ENCODE assay signal across 13 cellular contexts in the genomic region with DNA sequence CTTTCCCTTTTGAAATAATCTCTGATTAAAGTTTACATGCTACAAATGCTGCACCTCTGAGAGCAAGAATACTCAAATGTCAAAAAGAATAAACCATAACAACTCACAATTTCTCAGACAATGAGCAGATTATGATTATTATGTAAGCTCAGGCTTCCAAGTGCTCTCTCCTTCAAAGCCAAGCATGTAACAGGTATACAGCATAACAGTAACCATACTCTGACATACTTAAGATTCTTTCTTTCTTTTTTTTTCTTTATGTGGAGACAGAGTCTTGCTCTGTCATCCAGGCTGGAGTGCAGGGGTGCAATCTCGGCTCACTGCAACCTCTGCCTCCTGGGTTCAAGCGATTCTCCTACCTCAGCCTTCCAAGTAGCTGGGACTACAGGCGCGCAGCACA.
DNase-seq lines count a peak whose midpoint lies in the region; ATAC-seq, FAIRE-seq and TF ChIP-seq lines count a peak whose summit lies in the region.
"Had no signal": no experiment of that assay in that cellular context is flagged by ENCODE, and none has a peak within 500 bp of the region (broad histone marks: within the 10 kb centered on the region; RNA-seq: fewer than 3 reads in every experiment).

No MANE protein-coding gene starts in this region.

- H3K79me2 ChIP-seq in astrocyte (ENCODE audit: insufficient read depth, low read length): peaks cover 59% of the 10 kb centered on the region

- peak overlapping the region; percentile 56 for H3K4me2 ChIP-seq in astrocyte (ENCODE audit: low read length)

- H3K27me3 ChIP-seq in astrocyte (ENCODE audit: insufficient read depth, low read length) (no peaks in the 10 kb centered on the region), lower lobe of right lung (ENCODE audit: low read depth) (no peaks in the 10 kb centered on the region), thoracic aorta (replicated peaks; ENCODE audit: insufficient read depth) (no peaks in the 10 kb centered on the region)
- H3K27me3 ChIP-seq: foreskin keratinocyte had no signal

- no peak for FAIRE-seq in astrocyte (lab: Jason Lieb, UNC)
- FAIRE-seq: bronchial epithelial cell had no signal

- ATAC-seq in activated CD8-positive, alpha-beta T cell treated with anti-CD3 and anti-CD28 coated beads for 36 hours: no peak
- ATAC-seq in activated CD8-positive, alpha-beta T cell treated with anti-CD3 and anti-CD28 coated beads, Interleukin-2, amount 10 ng/mL, durations not matched to agents 7 days and 5 days: no peak
- ATAC-seq in lower lobe of right lung (peak in 1 of 2 donors; percentile 54), thoracic aorta (ENCODE audit: insufficient number of reproducible peaks, low FRiP score, low read depth) (no peak), HG03095 (IDR thresholded peaks at IDR 0.05; ENCODE audit: unreplicated experiment) (no peak)
- ATAC-seq: foreskin keratinocyte had no signal

- DNase-seq in activated CD8-positive, alpha-beta T cell treated with anti-CD3 and anti-CD28 coated beads for 36 hours: no peak
- DNase-seq in activated CD8-positive, alpha-beta T cell treated with anti-CD3 and anti-CD28 coated beads, Interleukin-2, amount 10 ng/mL, durations not matched to agents 7 days and 5 days: no peak
- DNase-seq in astrocyte (ENCODE audit: low read depth) (no peak), lower lobe of right lung (no peak), thoracic aorta (ENCODE audit: low spot score) (no peak)
- DNase-seq in activated CD4-positive, alpha-beta memory T cell treated with anti-CD3 and anti-CD28 coated beads for 36 hours: no peak
- no peak for DNase-seq in stimulated activated CD4-positive, alpha-beta T cell treated with anti-CD3 and anti-CD28 coated beads, Interleukin-4, amount 100 ng/mL, for 24 hours
- DNase-seq: activated CD8-positive, alpha-beta memory T cell treated with anti-CD3 and anti-CD28 coated beads, Interleukin-2, amount 50 U/mL, for 4 hours; foreskin keratinocyte; mesendoderm had no signal

- H3K9me3 ChIP-seq in astrocyte (ENCODE audit: insufficient read depth, low read depth, low read length) (no peaks in the 10 kb centered on the region), lower lobe of right lung (no peaks in the 10 kb centered on the region), thoracic aorta (no peaks in the 10 kb centered on the region)

- TF ChIP-seq CTCF in activated CD8-positive, alpha-beta T cell treated with anti-CD3 and anti-CD28 coated beads for 36 hours (IDR thresholded peaks at IDR 0.05): no peak
- TF ChIP-seq CTCF in astrocyte (IDR thresholded peaks at IDR 0.05; ENCODE audit: insufficient read depth, low read depth, low read length): no peak
- no peak for TF ChIP-seq CTCF in lower lobe of right lung (IDR thresholded peaks at IDR 0.05)
- no peak for TF ChIP-seq CTCF in thoracic aorta (IDR thresholded peaks at IDR 0.05)

- H3K27ac Mint-ChIP-seq in activated CD8-positive, alpha-beta T cell treated with anti-CD3 and anti-CD28 coated beads for 36 hours: peak overlapping the region; percentile 49
- H3K27ac Mint-ChIP-seq in activated CD8-positive, alpha-beta T cell treated with anti-CD3 and anti-CD28 coated beads, Interleukin-2, amount 10 ng/mL, durations not matched to agents 7 days and 5 days: no peak overlapping the region
- peak overlapping the region; percentile 90 for H3K27ac Mint-ChIP-seq in astrocyte (ENCODE audit: unreplicated experiment)
- no peak overlapping the region for H3K27ac Mint-ChIP-seq in activated CD4-positive, alpha-beta memory T cell treated with anti-CD3 and anti-CD28 coated beads for 36 hours

- H3K36me3 ChIP-seq in astrocyte (ENCODE audit: insufficient read depth, low read length) (no peaks in the 10 kb centered on the region), lower lobe of right lung (no peaks in the 10 kb centered on the region), thoracic aorta (no peaks in the 10 kb centered on the region)

- H2AFZ ChIP-seq in astrocyte (ENCODE audit: low read depth, low read length): no peak overlapping the region

- H3K4me3 ChIP-seq in astrocyte (ENCODE audit: insufficient read depth, low read depth, low read length): no peak overlapping the region
- no peak overlapping the region for H3K4me3 ChIP-seq in lower lobe of right lung
- H3K4me3 ChIP-seq in thoracic aorta: peak overlapping the region; percentile 59

- no peak overlapping the region for H3K9ac ChIP-seq in astrocyte (ENCODE audit: low read length)

- CTCF ChIA-PET in activated CD8-positive, alpha-beta T cell treated with anti-CD3 and anti-CD28 coated beads for 36 hours (lab: Charles Lee): interaction anchor here (0.7 kb wide), 1 partner anchor 89 kb away, joined by 3 read pairs; no protein-coding TSS in a partner anchor
- CTCF ChIA-PET in activated CD8-positive, alpha-beta T cell treated with anti-CD3 and anti-CD28 coated beads, Interleukin-2, amount 10 ng/mL, durations not matched to agents 7 days and 5 days (lab: Charles Lee): no interaction called here
- CTCF ChIA-PET in activated CD4-positive, alpha-beta memory T cell treated with anti-CD3 and anti-CD28 coated beads for 36 hours (lab: Charles Lee): no interaction called here

- H3K4me3 Mint-ChIP-seq in activated CD8-positive, alpha-beta T cell treated with anti-CD3 and anti-CD28 coated beads for 36 hours: no peak overlapping the region
- no peak overlapping the region for H3K4me3 Mint-ChIP-seq in activated CD8-positive, alpha-beta T cell treated with anti-CD3 and anti-CD28 coated beads, Interleukin-2, amount 10 ng/mL, durations not matched to agents 7 days and 5 days
- H3K4me3 Mint-ChIP-seq in astrocyte (ENCODE audit: unreplicated experiment): peak overlapping the region; percentile 56
- no peak overlapping the region for H3K4me3 Mint-ChIP-seq in activated CD4-positive, alpha-beta memory T cell treated with anti-CD3 and anti-CD28 coated beads for 36 hours
- H3K4me3 Mint-ChIP-seq: stimulated activated naive CD8-positive, alpha-beta T cell treated with anti-CD3 and anti-CD28 coated beads, Interleukin-15, Interleukin-2, amounts not matched to agents 100 ng/mL and 50 ng/mL, for 24 hours had no signal

- H3K4me1 ChIP-seq in astrocyte (ENCODE audit: insufficient read depth, low read length): peaks cover 17% of the 10 kb centered on the region
- H3K4me1 ChIP-seq in lower lobe of right lung: peaks cover 28% of the 10 kb centered on the region
- H3K4me1 ChIP-seq in thoracic aorta (ENCODE audit: control insufficient read depth in 1 of 2, low read depth in 2 of 2): peaks cover 11 to 19% of the 10 kb centered on the region in 2 donors

- H3K9me3 Mint-ChIP-seq in activated CD8-positive, alpha-beta T cell treated with anti-CD3 and anti-CD28 coated beads for 36 hours: no peaks in the 10 kb centered on the region
- H3K9me3 Mint-ChIP-seq in activated CD8-positive, alpha-beta T cell treated with anti-CD3 and anti-CD28 coated beads, Interleukin-2, amount 10 ng/mL, durations not matched to agents 7 days and 5 days (ENCODE audit: insufficient read depth): no peaks in the 10 kb centered on the region
- H3K9me3 Mint-ChIP-seq in astrocyte (ENCODE audit: unreplicated experiment): no peaks in the 10 kb centered on the region
- H3K9me3 Mint-ChIP-seq in activated CD4-positive, alpha-beta memory T cell treated with anti-CD3 and anti-CD28 coated beads for 36 hours: no peaks in the 10 kb centered on the region

- H4K20me1 ChIP-seq in astrocyte (ENCODE audit: insufficient read depth, low read length): peaks cover 26% of the 10 kb centered on the region

- no peaks in the 10 kb centered on the region for H3K27me3 Mint-ChIP-seq in activated CD8-positive, alpha-beta T cell treated with anti-CD3 and anti-CD28 coated beads for 36 hours
- H3K27me3 Mint-ChIP-seq in activated CD8-positive, alpha-beta T cell treated with anti-CD3 and anti-CD28 coated beads, Interleukin-2, amount 10 ng/mL, durations not matched to agents 7 days and 5 days (ENCODE audit: low read depth): no peaks in the 10 kb centered on the region
- no peaks in the 10 kb centered on the region for H3K27me3 Mint-ChIP-seq in astrocyte (ENCODE audit: low read depth, unreplicated experiment)
- H3K27me3 Mint-ChIP-seq in activated CD4-positive, alpha-beta memory T cell treated with anti-CD3 and anti-CD28 coated beads for 36 hours: no peaks in the 10 kb centered on the region
- H3K27me3 Mint-ChIP-seq: stimulated activated naive CD8-positive, alpha-beta T cell treated with anti-CD3 and anti-CD28 coated beads, Interleukin-15, Interleukin-2, amounts not matched to agents 100 ng/mL and 50 ng/mL, for 24 hours had no signal

- intact Hi-C loops in activated CD8-positive, alpha-beta T cell treated with anti-CD3 and anti-CD28 coated beads for 36 hours (cut with micrococcal nuclease): no loop called here
- intact Hi-C loops in lower lobe of right lung (cut with DNase I): no loop called here
- intact Hi-C loops in activated CD4-positive, alpha-beta memory T cell treated with anti-CD3 and anti-CD28 coated beads for 36 hours (cut with micrococcal nuclease): no loop called here

- H3K4me1 Mint-ChIP-seq in activated CD8-positive, alpha-beta T cell treated with anti-CD3 and anti-CD28 coated beads for 36 hours (ENCODE audit: low read depth): peaks cover 17% of the 10 kb centered on the region
- peaks cover 15% of the 10 kb centered on the region for H3K4me1 Mint-ChIP-seq in activated CD8-positive, alpha-beta T cell treated with anti-CD3 and anti-CD28 coated beads, Interleukin-2, amount 10 ng/mL, durations not matched to agents 7 days and 5 days (ENCODE audit: low read depth)
- peaks cover 24% of the 10 kb centered on the region for H3K4me1 Mint-ChIP-seq in astrocyte (ENCODE audit: low read depth, unreplicated experiment)
- H3K4me1 Mint-ChIP-seq in activated CD4-positive, alpha-beta memory T cell treated with anti-CD3 and anti-CD28 coated beads for 36 hours (ENCODE audit: low read depth): peaks cover 20% of the 10 kb centered on the region

- POLR2A ChIA-PET in activated CD8-positive, alpha-beta T cell treated with anti-CD3 and anti-CD28 coated beads for 36 hours (lab: Charles Lee): no interaction called here
- POLR2A ChIA-PET in activated CD8-positive, alpha-beta T cell treated with anti-CD3 and anti-CD28 coated beads, Interleukin-2, amount 10 ng/mL, durations not matched to agents 7 days and 5 days (lab: Charles Lee): no interaction called here
- POLR2A ChIA-PET in activated CD4-positive, alpha-beta memory T cell treated with anti-CD3 and anti-CD28 coated beads for 36 hours (lab: Charles Lee): no interaction called here

- H3K36me3 Mint-ChIP-seq in activated CD8-positive, alpha-beta T cell treated with anti-CD3 and anti-CD28 coated beads for 36 hours (ENCODE audit: low read depth): peaks cover 6% of the 10 kb centered on the region
- H3K36me3 Mint-ChIP-seq in activated CD8-positive, alpha-beta T cell treated with anti-CD3 and anti-CD28 coated beads, Interleukin-2, amount 10 ng/mL, durations not matched to agents 7 days and 5 days (ENCODE audit: low read depth): peaks cover 19% of the 10 kb centered on the region
- H3K36me3 Mint-ChIP-seq in astrocyte (ENCODE audit: low read depth, unreplicated experiment): peaks cover 8% of the 10 kb centered on the region
- no peaks in the 10 kb centered on the region for H3K36me3 Mint-ChIP-seq in activated CD4-positive, alpha-beta memory T cell treated with anti-CD3 and anti-CD28 coated beads for 36 hours

- H3K27ac ChIP-seq in astrocyte (ENCODE audit: low read depth, low read length) (peak overlapping the region; percentile 98), lower lobe of right lung (peak overlapping the region; percentile 81), thoracic aorta (peak overlapping the region; percentile 61 to 92)

Comparison
In these comparisons a context has a peak if more than half of its experiments do, and no peak if none do; other contexts are left out.
1. H3K27ac Mint-ChIP-seq: peak in activated CD8-positive, alpha-beta T cell treated with anti-CD3 and anti-CD28 coated beads for 36 hours (single experiment) and astrocyte (single experiment); none in activated CD8-positive, alpha-beta T cell treated with anti-CD3 and anti-CD28 coated beads, Interleukin-2, amount 10 ng/mL, durations not matched to agents 7 days and 5 days (single experiment) and activated CD4-positive, alpha-beta memory T cell treated with anti-CD3 and anti-CD28 coated beads for 36 hours (single experiment).
2. Peak in every context shown above with its lines, with median percentiles within 50 percentile points of each other: H3K27ac ChIP-seq.